In genomic region chr10:33212061-33212748, GRCh38 we compare ENCODE assay signal across 14 cellular contexts.
A peak's percentile ranks its signal among the peaks of the same experiment; 100 is the strongest.
DNase-seq lines count a peak whose midpoint lies in the region; ATAC-seq and TF ChIP-seq lines count a peak whose summit lies in the region.
"Had no signal": no experiment of that assay in that cellular context is flagged by ENCODE, and none has a peak within 500 bp of the region (broad histone marks: within the 10 kb centered on the region; RNA-seq: fewer than 3 reads in every experiment).

No MANE protein-coding gene starts in this region.

- H2AFZ ChIP-seq in fibroblast of lung (ENCODE audit: low read length) = no peak overlapping the region

- peak overlapping the region; percentile 70 for H3K4me2 ChIP-seq in fibroblast of lung (ENCODE audit: extremely low read depth, insufficient read depth, low read length)

- peak; percentile 73 for DNase-seq in AG10803 (ENCODE audit: low read depth)
- no peak for DNase-seq in RWPE1 (ENCODE audit: low spot score)
- DNase-seq in fibroblast of lung (ENCODE audit: low read depth in 2 of 2) = peak in 1 of 2 donors; percentile 81
- DNase-seq in psoas muscle = no peak
- DNase-seq in T-helper 1 cell = no peak
- DNase-seq in WERI-Rb-1 = no peak
- DNase-seq in activated T-cell treated with anti-CD3 and anti-CD28 coated beads, Interleukin-2, amount 50 U/mL, for 1 hour = no peak
- DNase-seq: DMS153, NCI-H1105, nucleus accumbens, OCI-M1 had no signal

- POLR2A ChIA-PET in RWPE1 (lab: Yijun Ruan, JAX; ENCODE audit: low non-redundant PET) = no interaction called here

- H3K4me1 ChIP-seq in fibroblast of lung (ENCODE audit: control insufficient read depth, extremely low read depth, insufficient read depth, low read length) = peaks cover 19% of the 10 kb centered on the region
- H3K4me1 ChIP-seq in psoas muscle = peaks cover 12% of the 10 kb centered on the region

- H3K9me3 ChIP-seq in fibroblast of lung (ENCODE audit: control insufficient read depth, insufficient read depth, low read depth, low read length) (no peaks in the 10 kb centered on the region), psoas muscle (no peaks in the 10 kb centered on the region), WERI-Rb-1 (ENCODE audit: severe bottlenecking) (no peaks in the 10 kb centered on the region)
- H3K9me3 ChIP-seq: body of pancreas had no signal

- peaks cover 3% of the 10 kb centered on the region for H3K79me2 ChIP-seq in fibroblast of lung (ENCODE audit: control insufficient read depth, insufficient read depth, low read length)

- no peak for TF ChIP-seq CTCF in AG10803 (conservative IDR thresholded peaks at IDR 0.05; ENCODE audit: low read length)
- no peak for TF ChIP-seq CTCF in RWPE1 (conservative IDR thresholded peaks at IDR 0.05; ENCODE audit: low read depth)
- no peak for TF ChIP-seq CTCF in fibroblast of lung (conservative IDR thresholded peaks at IDR 0.05 in 1 of 2, IDR thresholded peaks at IDR 0.05 in 1 of 2; ENCODE audit: low read depth in 1 of 2, low read length in 2 of 2)
- TF ChIP-seq CTCF in psoas muscle (IDR thresholded peaks at IDR 0.05) = no peak
- no peak for TF ChIP-seq CTCF in WERI-Rb-1 (IDR thresholded peaks at IDR 0.05; ENCODE audit: low read depth, low read length)

- H3K9ac ChIP-seq in fibroblast of lung (ENCODE audit: insufficient read depth, low read length) = no peak overlapping the region

- WGBS in psoas muscle, 3 donors = 79 to 82% (median 82%) methylated on average over 4 of the region's 4 CpGs

- intact Hi-C loops in psoas muscle (cut with DNase I) = no loop called here

- CTCF ChIA-PET in RWPE1 (lab: Yijun Ruan, JAX) = no interaction called here

- H3K27ac ChIP-seq in RWPE1 = peak overlapping the region; percentile 39
- peak overlapping the region; percentile 84 for H3K27ac ChIP-seq in fibroblast of lung (ENCODE audit: insufficient read depth, low read length)
- H3K27ac ChIP-seq in psoas muscle = peak overlapping the region; percentile 36
- H3K27ac ChIP-seq in WERI-Rb-1 = no peak overlapping the region

- ATAC-seq in psoas muscle (peak in 1 of 4 donors; percentile 27), HG03135 (IDR thresholded peaks at IDR 0.05; ENCODE audit: unreplicated experiment) (no peak)

- peaks cover 15% of the 10 kb centered on the region for H3K36me3 ChIP-seq in fibroblast of lung (ENCODE audit: control insufficient read depth, insufficient read depth, low read length)
- peaks cover 8 to 92% of the 10 kb centered on the region in 2 donors for H3K36me3 ChIP-seq in psoas muscle (ENCODE audit: insufficient read depth in 1 of 2, low read depth in 1 of 2)
- no peaks in the 10 kb centered on the region for H3K36me3 ChIP-seq in WERI-Rb-1

- H3K27me3 ChIP-seq in fibroblast of lung (ENCODE audit: control insufficient read depth, insufficient read depth, low read length) (no peaks in the 10 kb centered on the region), psoas muscle (ENCODE audit: insufficient read depth in 3 of 3, low read length in 2 of 3) (no peaks in the 10 kb centered on the region), WERI-Rb-1 (ENCODE audit: insufficient read depth, low read depth, severe bottlenecking) (no peaks in the 10 kb centered on the region)
- H3K27me3 ChIP-seq: body of pancreas had no signal

- H3K4me3 ChIP-seq in AG10803 (ENCODE audit: low read length) = no peak overlapping the region
- H3K4me3 ChIP-seq in fibroblast of lung (replicated peaks in 1 of 4; ENCODE audit: control extremely low read depth in 1 of 4, insufficient read depth in 1 of 4, low read depth in 3 of 4, low read length in 4 of 4) = no peak overlapping the region
- H3K4me3 ChIP-seq in psoas muscle = no peak overlapping the region
- no peak overlapping the region for H3K4me3 ChIP-seq in WERI-Rb-1 (ENCODE audit: low read depth, low read length)
- H3K4me3 ChIP-seq: body of pancreas, lung had no signal

- H4K20me1 ChIP-seq in fibroblast of lung (ENCODE audit: control insufficient read depth, extremely low read depth, insufficient read depth, low read length) = no peaks in the 10 kb centered on the region
